9 cellular contexts compared by ENCODE assay signal in genomic region chr1:47996406-47997226, GRCh38. TPM values are rescaled to one million over a fixed set of nuclear protein-coding genes. Genes with fewer than 3 reads are reported as not detected.
DNase-seq lines count a peak whose midpoint lies in the region; ATAC-seq and FAIRE-seq lines count a peak whose summit lies in the region.
"Had no signal": no experiment of that assay in that cellular context is flagged by ENCODE, and none has a peak within 500 bp of the region (broad histone marks: within the 10 kb centered on the region; RNA-seq: fewer than 3 reads in every experiment).

No MANE protein-coding gene starts in this region.

- ATAC-seq in GM18498 (IDR thresholded peaks at IDR 0.05; ENCODE audit: unreplicated experiment), result no peak
- ATAC-seq in HG02938 (IDR thresholded peaks at IDR 0.05; ENCODE audit: unreplicated experiment), result no peak

- no peak overlapping the region for H3K27ac Mint-ChIP-seq in activated naive CD8-positive, alpha-beta T cell

- H3K36me3 ChIP-seq in HAP-1 (replicated peaks) (no peaks in the 10 kb centered on the region), iPS-20b (ENCODE audit: insufficient read depth, low read depth, low read length) (no peaks in the 10 kb centered on the region; the same call in 1 of the 2 replicates), small intestine (ENCODE audit: control insufficient read depth in 2 of 2, insufficient read depth in 2 of 2, low read length in 2 of 2) (no peaks in the 10 kb centered on the region)
- H3K36me3 ChIP-seq: adrenal gland had no signal

- H3K27ac ChIP-seq in iPS-20b (ENCODE audit: low read length), result no peak overlapping the region
- peak overlapping the region in 1 of 2 donors; percentile 62 for H3K27ac ChIP-seq in small intestine (ENCODE audit: low read depth in 1 of 2, low read length in 1 of 2)

- H3K9me3 ChIP-seq in HAP-1, result no peaks in the 10 kb centered on the region
- no peaks in the 10 kb centered on the region for H3K9me3 ChIP-seq in iPS-20b (ENCODE audit: insufficient read depth, low read depth, low read length)
- H3K9me3 ChIP-seq in small intestine (ENCODE audit: control insufficient read depth, low read depth), result no peaks in the 10 kb centered on the region
- H3K9me3 ChIP-seq: adrenal gland had no signal

- H3K9ac ChIP-seq in iPS-20b (ENCODE audit: low read depth, low read length), result peak overlapping the region; percentile 54; the same call in 1 of the 2 replicates

- peak overlapping the region; percentile 83 for H3K4me3 Mint-ChIP-seq in activated naive CD8-positive, alpha-beta T cell

- peak in 1 of 2 experiments; percentile 57 for DNase-seq in HAP-1 (ENCODE audit: low spot score in 2 of 2)
- peak; percentile 14 for DNase-seq in small intestine
- no peak for DNase-seq in HCEC 1CT
- DNase-seq in activated CD4-positive, alpha-beta T cell treated with anti-CD3 and anti-CD28 coated beads, Interleukin-2, amount 50 U/mL, for 1 hour, result no peak

- H3K27me3 ChIP-seq in HAP-1 (ENCODE audit: low read depth), result peaks cover 8% of the 10 kb centered on the region; the same call in 1 of the 2 replicates
- H3K27me3 ChIP-seq in iPS-20b (ENCODE audit: insufficient read depth, low read length), result peaks cover 53% of the 10 kb centered on the region
- H3K27me3 ChIP-seq in small intestine (ENCODE audit: control insufficient read depth in 2 of 2, insufficient read depth in 2 of 2, low read length in 2 of 2), result peaks cover 5 to 7% of the 10 kb centered on the region in 2 donors

- in situ Hi-C loops in HAP-1 (cut with MboI; ENCODE audit: low sequenced_read_pairs), result no loop called here

- peaks cover 36% of the 10 kb centered on the region for H3K27me3 Mint-ChIP-seq in activated naive CD8-positive, alpha-beta T cell

- no peak for FAIRE-seq in small intestine (lab: Jason Lieb, UNC)

- no peaks in the 10 kb centered on the region for H3K36me3 Mint-ChIP-seq in activated naive CD8-positive, alpha-beta T cell

- 1 to 2% (median 1%) methylated on average over 53 to 80 of the region's 80 CpGs for WGBS in small intestine, 3 donors

- H3K9me3 Mint-ChIP-seq in activated naive CD8-positive, alpha-beta T cell (ENCODE audit: low read depth), result no peaks in the 10 kb centered on the region

- H3K4me1 ChIP-seq in HAP-1 (no peaks in the 10 kb centered on the region; the same call in 1 of the 2 replicates), iPS-20b (ENCODE audit: insufficient read depth, low read length) (peaks cover 23% of the 10 kb centered on the region), small intestine (ENCODE audit: control insufficient read depth in 2 of 2, insufficient read depth in 1 of 2, low read depth in 1 of 2, low read length in 1 of 2) (no peaks in the 10 kb centered on the region)

- H3K4me1 Mint-ChIP-seq in activated naive CD8-positive, alpha-beta T cell (ENCODE audit: low read depth), result peaks cover 8% of the 10 kb centered on the region

- peak overlapping the region; percentile 43 for H3K4me3 ChIP-seq in HAP-1
- H3K4me3 ChIP-seq in iPS-20b (ENCODE audit: low read length), result peak overlapping the region; percentile 74
- peak overlapping the region; percentile 20 to 55 for H3K4me3 ChIP-seq in small intestine (ENCODE audit: low read depth in 1 of 2, low read length in 2 of 2)

RNA-seq across cellular contexts. Expression of gene TRABD2B, which starts 0.6 kb away (rescaled TPM):
- polyA plus RNA-seq in small intestine, result 1 to 10 TPM in 1 of 3 donors, under 1 TPM in 1, not detected in 1; under 0.01 to 2.6 TPM
